9 cellular contexts compared by ENCODE assay signal in genomic region chrX:68018248-68019203, GRCh38.
DNase-seq lines count a peak whose midpoint lies in the region; ATAC-seq and TF ChIP-seq lines count a peak whose summit lies in the region.
"Had no signal": no experiment of that assay in that cellular context is flagged by ENCODE, and none has a peak within 500 bp of the region (broad histone marks: within the 10 kb centered on the region; RNA-seq: fewer than 3 reads in every experiment).

No MANE protein-coding gene starts in this region.

- H3K27me3 ChIP-seq in WERI-Rb-1 (ENCODE audit: insufficient read depth, low read depth, severe bottlenecking): peaks cover 10% of the 10 kb centered on the region

- intact Hi-C loops in left colon (cut with DNase I, micrococcal nuclease): no loop called here

- H3K36me3 ChIP-seq in WERI-Rb-1: no peaks in the 10 kb centered on the region

- TF ChIP-seq CTCF in WERI-Rb-1 (IDR thresholded peaks at IDR 0.05; ENCODE audit: low read depth, low read length): peak; percentile 81
- TF ChIP-seq CTCF in GM10248 (IDR thresholded peaks at IDR 0.05; ENCODE audit: control extremely low read depth, extremely low read depth, low read depth, missing control alignments): no peak

- peak; percentile 45 for ATAC-seq in left colon
- ATAC-seq in HG03108 (IDR thresholded peaks at IDR 0.05; ENCODE audit: unreplicated experiment): no peak

- H3K4me3 ChIP-seq in WERI-Rb-1 (ENCODE audit: low read depth, low read length): no peak overlapping the region

- DNase-seq in ELF-1 (ENCODE audit: low read depth, low spot score) (peak; percentile 85), HT-29 (ENCODE audit: low spot score) (peak; percentile 59), WERI-Rb-1 (peak; percentile 37), left colon (peak in 1 of 2 donors; percentile 7), DMS114 treated with DMSO at 0.1 percent for 48 hours (lab: John Stamatoyannopoulos, UW; ENCODE audit: unreplicated experiment) (no peak), HPDE6-E6E7 (ENCODE audit: extremely low spot score) (no peak), GM10248 (ENCODE audit: extremely low spot score) (no peak)
- DNase-seq: activated naive CD8-positive, alpha-beta T cell treated with anti-CD3 and anti-CD28 coated beads, Interleukin-2, amount 10 ng/mL, durations not matched to agents 7 days and 5 days had no signal

- POLR2A ChIA-PET in GM10248 (lab: Yijun Ruan, JAX): no interaction called here

- no peaks in the 10 kb centered on the region for H3K9me3 ChIP-seq in WERI-Rb-1 (ENCODE audit: severe bottlenecking)

- no peak overlapping the region for H3K27ac ChIP-seq in WERI-Rb-1

- CTCF ChIA-PET in GM10248 (lab: Yijun Ruan, JAX): no interaction called here

Comparison
In these comparisons a context has a peak if more than half of its experiments do, and no peak if none do; other contexts are left out.
1. DNase-seq: peak in ELF-1 (single experiment), HT-29 (single experiment) and WERI-Rb-1 (single experiment); none in DMS114 treated with DMSO at 0.1 percent for 48 hours (single experiment), HPDE6-E6E7 (single experiment) and GM10248 (single experiment).